ENCODE assay signal across 10 cellular contexts in the genomic region with DNA sequence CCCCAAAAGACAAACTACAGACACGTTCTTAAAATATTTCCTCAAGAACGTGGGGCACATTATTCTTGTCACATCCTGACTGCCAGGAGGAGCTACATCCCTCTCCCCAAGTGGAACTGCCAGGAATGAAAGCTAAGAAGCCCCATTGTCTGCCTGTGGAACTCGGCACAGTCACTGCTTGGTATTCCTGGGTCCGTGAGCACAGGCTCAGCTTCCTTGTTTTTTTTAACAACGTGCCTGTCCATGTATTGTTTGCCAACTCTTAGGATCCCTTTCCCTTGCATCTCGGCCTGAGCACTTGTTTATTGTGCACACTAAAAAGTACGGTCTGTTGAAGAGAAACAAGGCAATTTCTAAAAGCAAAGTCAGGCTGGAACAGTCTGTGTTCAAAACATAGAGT. TPM values are rescaled to one million over a fixed set of nuclear protein-coding genes. Genes with fewer than 3 reads are reported as not detected.
DNase-seq lines count a peak whose midpoint lies in the region; ATAC-seq and TF ChIP-seq lines count a peak whose summit lies in the region.
"Had no signal": no experiment of that assay in that cellular context is flagged by ENCODE, and none has a peak within 500 bp of the region (broad histone marks: within the 10 kb centered on the region; RNA-seq: fewer than 3 reads in every experiment).

No MANE protein-coding gene starts in this region.

- no peak for TF ChIP-seq CTCF in WTC11 (IDR thresholded peaks at IDR 0.05)

- ATAC-seq in WTC11 (peak; percentile 81), Right ventricle myocardium superior (ENCODE audit: poor library complexity) (peak; percentile 64)
- ATAC-seq: activated CD4-positive, CD25-positive, alpha-beta regulatory T cell treated with anti-CD3 and anti-CD28 coated beads, Interleukin-2, amount 50 U/mL, for 24 hours had no signal

- no peak overlapping the region for H3K4me3 Mint-ChIP-seq in WTC11

- H3K27ac Mint-ChIP-seq in WTC11 = no peak overlapping the region

- peaks cover 37% of the 10 kb centered on the region for H3K9me3 Mint-ChIP-seq in WTC11

- H3K4me1 Mint-ChIP-seq in WTC11 = peaks cover 18% of the 10 kb centered on the region

- H3K4me1 ChIP-seq in neuron (ENCODE audit: insufficient read depth, low read length) = peaks cover 18% of the 10 kb centered on the region

- H3K27me3 ChIP-seq in neuron (ENCODE audit: insufficient read depth, low read length) = no peaks in the 10 kb centered on the region

- POLR2A ChIA-PET in WTC11 (lab: Charles Lee) = no interaction called here

- H3K27me3 Mint-ChIP-seq in WTC11 (ENCODE audit: low read depth) = no peaks in the 10 kb centered on the region

- CTCF ChIA-PET in WTC11 (lab: Charles Lee) = interaction anchor here (0.7 to 2.2 kb wide), 7 partner anchors 11 to 436 kb away, joined by 3 to 9 read pairs (median 4); partner anchors contain the start of gene GHR

- peak overlapping the region; percentile 29 for H2AFZ ChIP-seq in neuron (ENCODE audit: low read depth, low read length)

- no peaks in the 10 kb centered on the region for H3K9me3 ChIP-seq in neuron (ENCODE audit: low read length)

- H3K36me3 ChIP-seq in neuron (ENCODE audit: insufficient read depth, low read length) = no peaks in the 10 kb centered on the region

- H3K4me3 ChIP-seq in neuron (ENCODE audit: low read length) = peak overlapping the region; percentile 7

- peaks cover 5% of the 10 kb centered on the region; the same call in 1 of the 2 replicates for H3K36me3 Mint-ChIP-seq in WTC11

- DNase-seq in C1 segment of cervical spinal cord (lab: John Stamatoyannopoulos, UW) = peak in 11 of 14 donors; percentile 7 to 67 (median 61)
- no peak for DNase-seq in WTC11 (ENCODE audit: low spot score)
- DNase-seq in Right ventricle myocardium superior = no peak
- no peak for DNase-seq in HCEC 1CT
- no peak for DNase-seq in activated T-cell treated with anti-CD3 and anti-CD28 coated beads, Interleukin-2, amount 50 U/mL, for 48 hours
- DNase-seq in NCI-H510A (lab: John Stamatoyannopoulos, UW) = no peak
- DNase-seq in DMS79 treated with DMSO at 0.1 percent for 48 hours (lab: John Stamatoyannopoulos, UW) = no peak
- DNase-seq: activated naive CD4-positive, alpha-beta T cell had no signal

- intact Hi-C loops in Right ventricle myocardium superior (cut with DNase I) = no loop called here

TF ChIP-seq in WTC11, 78 proteins besides CTCF, POLR2A, EP300 and RAD21:
- TF ChIP-seq GRHL2 (CRISPR knock-in tag; IDR thresholded peaks at IDR 0.05; ENCODE audit: insufficient replicate concordance, severe bottlenecking) = no peak
- no peak for TF ChIP-seq KAT7 (CRISPR knock-in tag; IDR thresholded peaks at IDR 0.05; ENCODE audit: borderline replicate concordance)
- TF ChIP-seq, protein P1, sequence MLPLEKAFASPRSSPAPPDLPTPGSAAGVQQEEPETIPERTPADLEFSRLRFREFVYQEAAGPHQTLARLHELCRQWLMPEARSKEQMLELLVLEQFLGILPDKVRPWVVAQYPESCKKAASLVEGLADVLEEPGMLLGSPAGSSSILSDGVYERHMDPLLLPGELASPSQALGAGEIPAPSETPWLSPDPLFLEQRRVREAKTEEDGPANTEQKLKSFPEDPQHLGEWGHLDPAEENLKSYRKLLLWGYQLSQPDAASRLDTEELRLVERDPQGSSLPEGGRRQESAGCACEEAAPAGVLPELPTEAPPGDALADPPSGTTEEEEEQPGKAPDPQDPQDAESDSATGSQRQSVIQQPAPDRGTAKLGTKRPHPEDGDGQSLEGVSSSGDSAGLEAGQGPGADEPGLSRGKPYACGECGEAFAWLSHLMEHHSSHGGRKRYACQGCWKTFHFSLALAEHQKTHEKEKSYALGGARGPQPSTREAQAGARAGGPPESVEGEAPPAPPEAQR (CRISPR knock-in tag; IDR thresholded peaks at IDR 0.05) = no peak
- no peak for TF ChIP-seq ZNF138 (CRISPR knock-in tag; conservative IDR thresholded peaks at IDR 0.05)
- TF ChIP-seq CDX4 (CRISPR knock-in tag; IDR thresholded peaks at IDR 0.05; ENCODE audit: borderline replicate concordance) = no peak
- no peak for TF ChIP-seq OVOL2 (CRISPR knock-in tag; IDR thresholded peaks at IDR 0.05; ENCODE audit: borderline replicate concordance)
- no peak for TF ChIP-seq MXD4 (CRISPR knock-in tag; IDR thresholded peaks at IDR 0.05; ENCODE audit: borderline replicate concordance)
- TF ChIP-seq ETV6 (CRISPR knock-in tag; IDR thresholded peaks at IDR 0.05) = no peak
- TF ChIP-seq NFYB (CRISPR knock-in tag; conservative IDR thresholded peaks at IDR 0.05; ENCODE audit: low read depth) = no peak
- TF ChIP-seq FOXJ3 (CRISPR knock-in tag; IDR thresholded peaks at IDR 0.05; ENCODE audit: borderline replicate concordance) = no peak
- TF ChIP-seq, protein P2, sequence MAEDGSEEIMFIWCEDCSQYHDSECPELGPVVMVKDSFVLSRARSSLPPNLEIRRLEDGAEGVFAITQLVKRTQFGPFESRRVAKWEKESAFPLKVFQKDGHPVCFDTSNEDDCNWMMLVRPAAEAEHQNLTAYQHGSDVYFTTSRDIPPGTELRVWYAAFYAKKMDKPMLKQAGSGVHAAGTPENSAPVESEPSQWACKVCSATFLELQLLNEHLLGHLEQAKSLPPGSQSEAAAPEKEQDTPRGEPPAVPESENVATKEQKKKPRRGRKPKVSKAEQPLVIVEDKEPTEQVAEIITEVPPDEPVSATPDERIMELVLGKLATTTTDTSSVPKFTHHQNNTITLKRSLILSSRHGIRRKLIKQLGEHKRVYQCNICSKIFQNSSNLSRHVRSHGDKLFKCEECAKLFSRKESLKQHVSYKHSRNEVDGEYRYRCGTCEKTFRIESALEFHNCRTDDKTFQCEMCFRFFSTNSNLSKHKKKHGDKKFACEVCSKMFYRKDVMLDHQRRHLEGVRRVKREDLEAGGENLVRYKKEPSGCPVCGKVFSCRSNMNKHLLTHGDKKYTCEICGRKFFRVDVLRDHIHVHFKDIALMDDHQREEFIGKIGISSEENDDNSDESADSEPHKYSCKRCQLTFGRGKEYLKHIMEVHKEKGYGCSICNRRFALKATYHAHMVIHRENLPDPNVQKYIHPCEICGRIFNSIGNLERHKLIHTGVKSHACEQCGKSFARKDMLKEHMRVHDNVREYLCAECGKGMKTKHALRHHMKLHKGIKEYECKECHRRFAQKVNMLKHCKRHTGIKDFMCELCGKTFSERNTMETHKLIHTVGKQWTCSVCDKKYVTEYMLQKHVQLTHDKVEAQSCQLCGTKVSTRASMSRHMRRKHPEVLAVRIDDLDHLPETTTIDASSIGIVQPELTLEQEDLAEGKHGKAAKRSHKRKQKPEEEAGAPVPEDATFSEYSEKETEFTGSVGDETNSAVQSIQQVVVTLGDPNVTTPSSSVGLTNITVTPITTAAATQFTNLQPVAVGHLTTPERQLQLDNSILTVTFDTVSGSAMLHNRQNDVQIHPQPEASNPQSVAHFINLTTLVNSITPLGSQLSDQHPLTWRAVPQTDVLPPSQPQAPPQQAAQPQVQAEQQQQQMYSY (CRISPR knock-in tag; IDR thresholded peaks at IDR 0.05) = no peak
- TF ChIP-seq, protein P3, sequence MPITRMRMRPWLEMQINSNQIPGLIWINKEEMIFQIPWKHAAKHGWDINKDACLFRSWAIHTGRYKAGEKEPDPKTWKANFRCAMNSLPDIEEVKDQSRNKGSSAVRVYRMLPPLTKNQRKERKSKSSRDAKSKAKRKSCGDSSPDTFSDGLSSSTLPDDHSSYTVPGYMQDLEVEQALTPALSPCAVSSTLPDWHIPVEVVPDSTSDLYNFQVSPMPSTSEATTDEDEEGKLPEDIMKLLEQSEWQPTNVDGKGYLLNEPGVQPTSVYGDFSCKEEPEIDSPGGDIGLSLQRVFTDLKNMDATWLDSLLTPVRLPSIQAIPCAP (CRISPR knock-in tag; IDR thresholded peaks at IDR 0.05) = no peak
- TF ChIP-seq SOX15 (CRISPR knock-in tag; IDR thresholded peaks at IDR 0.05) = no peak
- no peak for TF ChIP-seq E2F5 (CRISPR knock-in tag; IDR thresholded peaks at IDR 0.05)
- no peak for TF ChIP-seq CBFB (CRISPR knock-in tag; IDR thresholded peaks at IDR 0.05; ENCODE audit: low read depth)
- TF ChIP-seq USF1 (CRISPR knock-in tag; IDR thresholded peaks at IDR 0.05) = no peak
- TF ChIP-seq ZNF423 (CRISPR knock-in tag; IDR thresholded peaks at IDR 0.05) = no peak

RNA-seq across cellular contexts. Expression of gene SELENOP, which starts 47.0 kb away (rescaled TPM):
- 13.2 to 18.0 TPM (median 17.4 TPM) in 3 replicates for total RNA-seq in WTC11 (2021)
- total RNA-seq in Right ventricle myocardium superior = 292 TPM

Comparison
In these comparisons a context has a peak if more than half of its experiments do, and no peak if none do; other contexts are left out.
1. DNase-seq: peak in C1 segment of cervical spinal cord (11 of 14); none in WTC11 (single experiment), Right ventricle myocardium superior (single experiment), HCEC 1CT (single experiment), activated T-cell treated with anti-CD3 and anti-CD28 coated beads, Interleukin-2, amount 50 U/mL, for 48 hours (0 of 2), NCI-H510A (single experiment) and DMS79 treated with DMSO at 0.1 percent for 48 hours (single experiment).
2. RNA of gene SELENOP, which starts 47.0 kb away (total RNA-seq): 292 TPM in Right ventricle myocardium superior (single experiment); 13.2 to 18.0 TPM in WTC11; every median in the first group is over 10 times any median in the second.